In genomic region chr2:6937582-6937981, GRCh38 we compare ENCODE assay signal across 20 cellular contexts.
"Had no signal": no experiment of that assay in that cellular context is flagged by ENCODE, and none has a peak within 500 bp of the region (broad histone marks: within the 10 kb centered on the region; RNA-seq: fewer than 3 reads in every experiment).

No MANE protein-coding gene starts in this region.

- H3K9me3 ChIP-seq: gastrocnemius medialis, left lung, ovary, right lobe of liver, suprapubic skin had no signal

- H3K27ac ChIP-seq: gastrocnemius medialis, left lung, ovary, right lobe of liver, suprapubic skin had no signal

- H3K27ac Mint-ChIP-seq: activated CD4-positive, alpha-beta memory T cell treated with anti-CD3 and anti-CD28 coated beads, Interleukin-2, amount 10 ng/mL, durations not matched to agents 7 days and 5 days; activated naive CD4-positive, alpha-beta T cell treated with anti-CD3 and anti-CD28 coated beads for 36 hours; stimulated activated naive CD8-positive, alpha-beta T cell treated with anti-CD3 and anti-CD28 coated beads, Interleukin-15, Interleukin-2, amounts not matched to agents 100 ng/mL and 50 ng/mL, for 24 hours had no signal

- H3K27me3 Mint-ChIP-seq: stimulated activated naive CD8-positive, alpha-beta T cell treated with anti-CD3 and anti-CD28 coated beads, Interleukin-15, Interleukin-2, amounts not matched to agents 100 ng/mL and 50 ng/mL, for 24 hours had no signal

- H3K4me3 Mint-ChIP-seq: activated CD4-positive, alpha-beta memory T cell treated with anti-CD3 and anti-CD28 coated beads, Interleukin-2, amount 10 ng/mL, durations not matched to agents 7 days and 5 days; activated naive CD4-positive, alpha-beta T cell treated with anti-CD3 and anti-CD28 coated beads for 36 hours; activated T-cell treated with anti-CD3 and anti-CD28 coated beads, Interleukin-2, amount 50 U/mL, for 4 hours; neural crest cell; stimulated activated naive CD8-positive, alpha-beta T cell treated with anti-CD3 and anti-CD28 coated beads, Interleukin-15, Interleukin-2, amounts not matched to agents 100 ng/mL and 50 ng/mL, for 24 hours had no signal

- H3K4me3 ChIP-seq: gastrocnemius medialis, left lung, ovary, right lobe of liver, suprapubic skin had no signal

- H3K9me3 Mint-ChIP-seq: activated CD4-positive, alpha-beta memory T cell treated with anti-CD3 and anti-CD28 coated beads, Interleukin-2, amount 10 ng/mL, durations not matched to agents 7 days and 5 days; activated naive CD4-positive, alpha-beta T cell treated with anti-CD3 and anti-CD28 coated beads for 36 hours; activated T-cell treated with anti-CD3 and anti-CD28 coated beads, Interleukin-2, amount 50 U/mL, for 4 hours; stimulated activated naive CD8-positive, alpha-beta T cell treated with anti-CD3 and anti-CD28 coated beads, Interleukin-15, Interleukin-2, amounts not matched to agents 100 ng/mL and 50 ng/mL, for 24 hours had no signal

- DNase-seq: activated CD4-positive, alpha-beta memory T cell treated with anti-CD3 and anti-CD28 coated beads, Interleukin-2, amount 10 ng/mL, durations not matched to agents 7 days and 5 days; activated CD4-positive, alpha-beta T cell treated with anti-CD3 and anti-CD28 coated beads for 48 hours; activated CD4-positive, CD25-positive, alpha-beta regulatory T cell; activated naive CD4-positive, alpha-beta T cell treated with anti-CD3 and anti-CD28 coated beads for 36 hours; activated T-cell treated with anti-CD3 and anti-CD28 coated beads, Interleukin-2, amount 50 U/mL, for 4 hours; erythroblast; gastrocnemius medialis; kidney; left lung; mammary epithelial cell; midbrain; ovary; right lobe of liver; small intestine; stimulated activated CD4-positive, alpha-beta T cell treated with anti-CD3 and anti-CD28 coated beads, Interleukin-15, amount 100 ng/mL, for 24 hours; stimulated activated CD4-positive, alpha-beta T cell treated with anti-CD3 and anti-CD28 coated beads, Interleukin-2, amount 100 ng/mL, for 48 hours; trophoblast cell had no signal

- H3K27me3 ChIP-seq: gastrocnemius medialis, left lung, ovary, right lobe of liver, suprapubic skin had no signal

- H3K36me3 ChIP-seq: gastrocnemius medialis, left lung, ovary, right lobe of liver, suprapubic skin had no signal

- H3K4me1 ChIP-seq: right lobe of liver, suprapubic skin had no signal

- ATAC-seq: activated T-cell treated with anti-CD3 and anti-CD28 coated beads, Interleukin-2, amount 50 U/mL, for 4 hours; gastrocnemius medialis; left lung; right lobe of liver had no signal
